28 cellular contexts compared by ENCODE assay signal in genomic region chr3:56188201-56188600, GRCh38.
"Had no signal": no experiment of that assay in that cellular context is flagged by ENCODE, and none has a peak within 500 bp of the region (broad histone marks: within the 10 kb centered on the region; RNA-seq: fewer than 3 reads in every experiment).

No MANE protein-coding gene starts in this region.

- H3K36me3 Mint-ChIP-seq: mesothelial cell of epicardium; naive thymus-derived CD8-positive, alpha-beta T cell had no signal

- H3K4me1 Mint-ChIP-seq: mesothelial cell of epicardium; naive thymus-derived CD8-positive, alpha-beta T cell; nephron progenitor cell; stimulated activated naive CD8-positive, alpha-beta T cell treated with anti-CD3 and anti-CD28 coated beads, Interleukin-15, amount 100 ng/mL, for 72 hours had no signal

- H3K27ac ChIP-seq: epithelial cell of prostate, foreskin keratinocyte, gastroesophageal sphincter, heart left ventricle, hepatocyte, left lung, pancreas, right lobe of liver, thyroid gland, vagina had no signal

- H3K4me1 ChIP-seq: foreskin keratinocyte, gastroesophageal sphincter, heart left ventricle, left lung, pancreas, right lobe of liver, thyroid gland, vagina had no signal

- H3K9me3 Mint-ChIP-seq: endodermal cell; mesothelial cell of epicardium; naive thymus-derived CD8-positive, alpha-beta T cell; nephron progenitor cell; stimulated activated naive CD8-positive, alpha-beta T cell treated with anti-CD3 and anti-CD28 coated beads, Interleukin-15, amount 100 ng/mL, for 72 hours had no signal

- H3K27ac Mint-ChIP-seq: endodermal cell; mesothelial cell of epicardium; naive thymus-derived CD8-positive, alpha-beta T cell; nephron progenitor cell; progenitor cell of endocrine pancreas; stimulated activated naive CD8-positive, alpha-beta T cell treated with anti-CD3 and anti-CD28 coated beads, Interleukin-15, amount 100 ng/mL, for 72 hours had no signal

- H3K36me3 ChIP-seq: gastroesophageal sphincter, heart left ventricle, left lung, pancreas, right lobe of liver, thyroid gland, vagina had no signal

- H3K27me3 Mint-ChIP-seq: progenitor cell of endocrine pancreas; stimulated activated naive CD8-positive, alpha-beta T cell treated with anti-CD3 and anti-CD28 coated beads, Interleukin-15, amount 100 ng/mL, for 72 hours had no signal

- H3K4me3 Mint-ChIP-seq: endodermal cell; mesothelial cell of epicardium; naive thymus-derived CD8-positive, alpha-beta T cell; nephron progenitor cell; stimulated activated naive CD8-positive, alpha-beta T cell treated with anti-CD3 and anti-CD28 coated beads, Interleukin-15, amount 100 ng/mL, for 72 hours had no signal

- H3K4me3 ChIP-seq: gastroesophageal sphincter, heart left ventricle, hepatocyte, left lung, pancreas, right lobe of liver, smooth muscle cell, thyroid gland, vagina had no signal

- H3K9me3 ChIP-seq: gastroesophageal sphincter, heart left ventricle, left lung, pancreas, right lobe of liver, thyroid gland, vagina had no signal

- FAIRE-seq: colon, pancreas had no signal

- DNase-seq: effector CD8-positive, alpha-beta T cell; endodermal cell; foreskin keratinocyte; heart left ventricle; left cardiac atrium; left lung; mesenchymal stem cell; naive thymus-derived CD8-positive, alpha-beta T cell; nephron progenitor cell; pancreas; right lobe of liver; stimulated activated CD4-positive, alpha-beta T cell treated with anti-CD3 and anti-CD28 coated beads, Interleukin-12 subunit alpha, Interleukin-12 subunit beta, amount 100 ng/mL, for 4 hours; stimulated activated CD4-positive, alpha-beta T cell treated with anti-CD3 and anti-CD28 coated beads, Interleukin-1b, Interleukin-23, amount 100 ng/mL, for 48 hours; stimulated activated CD4-positive, alpha-beta T cell treated with anti-CD3 and anti-CD28 coated beads, Interleukin-4, amount 100 ng/mL, for 1 hour; stimulated activated CD8-positive, alpha-beta memory T cell treated with anti-CD3 and anti-CD28 coated beads, Interleukin-4, amount 100 ng/mL, for 48 hours; stimulated activated naive CD4-positive, alpha-beta T cell; stimulated activated naive CD8-positive, alpha-beta T cell treated with anti-CD3 and anti-CD28 coated beads, Interleukin-15, amount 100 ng/mL, for 72 hours; thyroid gland; trophoblast cell had no signal

- ATAC-seq: esophagus mucosa; foreskin keratinocyte; gastroesophageal sphincter; heart left ventricle; left cardiac atrium; left lung; naive thymus-derived CD8-positive, alpha-beta T cell; pancreas; right lobe of liver; stimulated activated naive CD8-positive, alpha-beta T cell treated with anti-CD3 and anti-CD28 coated beads, Interleukin-15, amount 100 ng/mL, for 72 hours had no signal
